10 cellular contexts compared by ENCODE assay signal in genomic region chr6:52227495-52227894, GRCh38. TPM values are rescaled to one million over a fixed set of nuclear protein-coding genes. Genes with fewer than 3 reads are reported as not detected.
DNase-seq lines count a peak whose midpoint lies in the region; ATAC-seq lines count a peak whose summit lies in the region.
"Had no signal": no experiment of that assay in that cellular context is flagged by ENCODE, and none has a peak within 500 bp of the region (broad histone marks: within the 10 kb centered on the region; RNA-seq: fewer than 3 reads in every experiment).

No MANE protein-coding gene starts in this region.

- peak overlapping the region; percentile 42 for H3K4me3 Mint-ChIP-seq in activated T-helper 17 cell treated with anti-CD3 and anti-CD28 coated beads, Interleukin-2, amount 50 U/mL, for 72 hours
- no peak overlapping the region for H3K4me3 Mint-ChIP-seq in stimulated activated memory B cell treated with anti-CD40 and anti-IgM and Interleukin-4, amounts not matched to agents 10 μg/mL and 1 μg/mL and 100 μg/mL, for 72 hours

- ATAC-seq in HG03108 (IDR thresholded peaks at IDR 0.05; ENCODE audit: unreplicated experiment): peak; percentile 99
- ATAC-seq in activated T-helper 17 cell treated with anti-CD3 and anti-CD28 coated beads, Interleukin-2, amount 50 U/mL, for 72 hours (replicated peaks): peak; percentile 91
- ATAC-seq in stimulated activated memory B cell treated with anti-CD40 and anti-IgM and Interleukin-4, amounts not matched to agents 10 μg/mL and 1 μg/mL and 100 μg/mL, for 72 hours: peak; percentile 94

- peak; percentile 66 for DNase-seq in activated T-cell treated with anti-CD3 and anti-CD28 coated beads for 24 hours (ENCODE audit: low read depth)
- DNase-seq in activated T-cell treated with anti-CD3 and anti-CD28 coated beads, Interleukin-2, amount 50 U/mL, for 1 hour: no peak
- DNase-seq in OCI-M2 (lab: John Stamatoyannopoulos, UW; ENCODE audit: unreplicated experiment): no peak
- no peak for DNase-seq in GDM1 (lab: John Stamatoyannopoulos, UW)
- no peak for DNase-seq in iPS-NIHi7 (ENCODE audit: extremely low spot score)

- no peaks in the 10 kb centered on the region for H3K9me3 Mint-ChIP-seq in activated T-helper 17 cell treated with anti-CD3 and anti-CD28 coated beads, Interleukin-2, amount 50 U/mL, for 72 hours
- no peaks in the 10 kb centered on the region for H3K9me3 Mint-ChIP-seq in stimulated activated memory B cell treated with anti-CD40 and anti-IgM and Interleukin-4, amounts not matched to agents 10 μg/mL and 1 μg/mL and 100 μg/mL, for 72 hours

- peaks cover 25% of the 10 kb centered on the region for H3K27me3 Mint-ChIP-seq in activated T-helper 17 cell treated with anti-CD3 and anti-CD28 coated beads, Interleukin-2, amount 50 U/mL, for 72 hours
- H3K27me3 Mint-ChIP-seq in stimulated activated memory B cell treated with anti-CD40 and anti-IgM and Interleukin-4, amounts not matched to agents 10 μg/mL and 1 μg/mL and 100 μg/mL, for 72 hours: peaks cover 10% of the 10 kb centered on the region

- no peaks in the 10 kb centered on the region for H3K36me3 Mint-ChIP-seq in activated T-helper 17 cell treated with anti-CD3 and anti-CD28 coated beads, Interleukin-2, amount 50 U/mL, for 72 hours (ENCODE audit: low read depth)
- no peaks in the 10 kb centered on the region for H3K36me3 Mint-ChIP-seq in stimulated activated memory B cell treated with anti-CD40 and anti-IgM and Interleukin-4, amounts not matched to agents 10 μg/mL and 1 μg/mL and 100 μg/mL, for 72 hours

- H3K27ac Mint-ChIP-seq in activated T-helper 17 cell treated with anti-CD3 and anti-CD28 coated beads, Interleukin-2, amount 50 U/mL, for 72 hours: peak overlapping the region; percentile 5
- no peak overlapping the region for H3K27ac Mint-ChIP-seq in stimulated activated memory B cell treated with anti-CD40 and anti-IgM and Interleukin-4, amounts not matched to agents 10 μg/mL and 1 μg/mL and 100 μg/mL, for 72 hours

- peaks cover 19% of the 10 kb centered on the region for H3K4me1 Mint-ChIP-seq in activated T-helper 17 cell treated with anti-CD3 and anti-CD28 coated beads, Interleukin-2, amount 50 U/mL, for 72 hours
- H3K4me1 Mint-ChIP-seq in stimulated activated memory B cell treated with anti-CD40 and anti-IgM and Interleukin-4, amounts not matched to agents 10 μg/mL and 1 μg/mL and 100 μg/mL, for 72 hours: no peaks in the 10 kb centered on the region

RNA-seq across cellular contexts. Expression of gene IL17F, which starts 16.8 kb away (rescaled TPM):
- total RNA-seq in activated T-helper 17 cell treated with anti-CD3 and anti-CD28 coated beads, Interleukin-2, amount 50 U/mL, for 72 hours: 1,000 to 10,000 TPM in 1 of 2 donors, 100 to 1,000 TPM in 1; 295 to 3,317 TPM
- total RNA-seq: epithelial cell of proximal tubule, omental fat pad had no signal

RNA-seq across cellular contexts. Expression of gene IL17A, which starts 41.3 kb away (rescaled TPM):
- total RNA-seq in activated T-helper 17 cell treated with anti-CD3 and anti-CD28 coated beads, Interleukin-2, amount 50 U/mL, for 72 hours: 100 to 1,000 TPM in 1 of 2 donors, 10 to 100 TPM in 1; 45.4 to 141 TPM
- total RNA-seq: epithelial cell of proximal tubule, omental fat pad had no signal

RNA-seq across cellular contexts. Expression of gene MCM3, which starts 57.0 kb away (rescaled TPM):
- 100 to 1,000 TPM; 141 to 247 TPM for total RNA-seq in activated T-helper 17 cell treated with anti-CD3 and anti-CD28 coated beads, Interleukin-2, amount 50 U/mL, for 72 hours
